8 cellular contexts compared by ENCODE assay signal in genomic region chr1:222815367-222815765, GRCh38. TPM values are rescaled to one million over a fixed set of nuclear protein-coding genes. Genes with fewer than 3 reads are reported as not detected.
DNase-seq lines count a peak whose midpoint lies in the region; ATAC-seq and TF ChIP-seq lines count a peak whose summit lies in the region.

No MANE protein-coding gene starts in this region.

- peaks cover 5% of the 10 kb centered on the region for H4K20me1 ChIP-seq in SK-N-SH (ENCODE audit: insufficient read depth)

- peak; percentile 18 for DNase-seq in activated CD4-positive, CD25-positive, alpha-beta regulatory T cell treated with anti-CD3 and anti-CD28 coated beads, Interleukin-2, amount 50 U/mL, for 16 hours (ENCODE audit: low read depth, low spot score)
- DNase-seq in activated CD4-positive, CD25-positive, alpha-beta regulatory T cell treated with anti-CD3 and anti-CD28 coated beads, Interleukin-2, amount 50 U/mL, for 72 hours = no peak
- peak; percentile 69 for DNase-seq in SK-N-SH
- DNase-seq in cerebellar cortex (ENCODE audit: low spot score) = peak; percentile 51
- DNase-seq in lower lobe of right lung = no peak
- DNase-seq in stimulated activated CD8-positive, alpha-beta memory T cell treated with anti-CD3 and anti-CD28 coated beads, Interleukin-15, amount 100 ng/mL, for 4 hours (ENCODE audit: low read depth in 2 of 2) = peak; percentile 38 to 44
- no peak for DNase-seq in NCI-H1105 (lab: John Stamatoyannopoulos, UW)

- H3K27ac ChIP-seq in SK-N-SH (ENCODE audit: low read depth in 2 of 2, low read length in 1 of 2) (peak overlapping the region; percentile 92 to 97), lower lobe of right lung (peak overlapping the region; percentile 88)

- POLR2A ChIA-PET in SK-N-SH (lab: Yijun Ruan, JAX) = no interaction called here

- H3K9me2 ChIP-seq in SK-N-SH = no peaks in the 10 kb centered on the region

- H3K4me2 ChIP-seq in SK-N-SH = peak overlapping the region; percentile 81

- no peak for TF ChIP-seq EP300 in SK-N-SH (IDR thresholded peaks at IDR 0.05; ENCODE audit: borderline replicate concordance in 1 of 2, low read depth in 1 of 2, low read length in 1 of 2)

- H3K36me3 ChIP-seq in SK-N-SH (replicated peaks in 1 of 2; ENCODE audit: control insufficient read depth in 1 of 2, insufficient read depth in 2 of 2, low read length in 1 of 2) (no peaks in the 10 kb centered on the region), lower lobe of right lung (no peaks in the 10 kb centered on the region)

- TF ChIP-seq RAD21 in SK-N-SH (IDR thresholded peaks at IDR 0.05; ENCODE audit: low read length) = peak; percentile 1; the same call in 1 of the 2 replicates

- H3F3A ChIP-seq in SK-N-SH (replicated peaks; ENCODE audit: insufficient read depth) = peaks cover 22% of the 10 kb centered on the region

- H3K27me3 ChIP-seq in SK-N-SH (ENCODE audit: insufficient read depth) (no peaks in the 10 kb centered on the region), lower lobe of right lung (ENCODE audit: low read depth) (no peaks in the 10 kb centered on the region)

- H3K9me3 ChIP-seq in SK-N-SH = no peaks in the 10 kb centered on the region
- no peaks in the 10 kb centered on the region for H3K9me3 ChIP-seq in lower lobe of right lung

- TF ChIP-seq CTCF in SK-N-SH (IDR thresholded peaks at IDR 0.05) = no peak
- no peak for TF ChIP-seq CTCF in lower lobe of right lung (IDR thresholded peaks at IDR 0.05)

- H3K79me2 ChIP-seq in SK-N-SH (ENCODE audit: insufficient read depth) = peaks cover 40% of the 10 kb centered on the region

- CTCF ChIA-PET in SK-N-SH (lab: Yijun Ruan, JAX) = interaction anchor here (0.7 to 1.1 kb wide), 2 partner anchors 21 to 266 kb away, joined by 4 to 5 read pairs; no protein-coding TSS in a partner anchor

- peak overlapping the region; percentile 85 to 100 for H3K4me3 ChIP-seq in SK-N-SH (ENCODE audit: low read depth in 2 of 2, low read length in 1 of 2)
- H3K4me3 ChIP-seq in lower lobe of right lung = peak overlapping the region; percentile 86

- intact Hi-C loops in lower lobe of right lung (cut with DNase I) = no loop called here

- H2AFZ ChIP-seq in SK-N-SH (ENCODE audit: low read depth) = peak overlapping the region; percentile 92

- ATAC-seq in lower lobe of right lung (no peak), GM19452 (IDR thresholded peaks at IDR 0.05; ENCODE audit: unreplicated experiment) (no peak)

- WGBS in SK-N-SH (ENCODE audit: low lambda C conversion rate) = 4% methylated on average over 15 of the region's 16 CpGs

- H3K4me1 ChIP-seq in SK-N-SH (ENCODE audit: control insufficient read depth in 1 of 2, insufficient read depth in 2 of 2, low read depth in 1 of 2, low read length in 1 of 2) (peaks cover 15 to 25% of the 10 kb centered on the region in 2 experiments; a peak in 2 of 4 replicates), lower lobe of right lung (peaks cover 33% of the 10 kb centered on the region)

- peak overlapping the region; percentile 86 for H3K9ac ChIP-seq in SK-N-SH

TF ChIP-seq in SK-N-SH, 30 proteins besides CTCF, POLR2A, EP300 and RAD21:
- TF ChIP-seq REST (IDR thresholded peaks at IDR 0.05; ENCODE audit: low read depth, low read length) = no peak
- TF ChIP-seq PBX3 (IDR thresholded peaks at IDR 0.05) = 0 out of 2 replicates have a peak, but pooled peaks have one; percentile 1

RNA-seq across cellular contexts. Expression of gene DISP1, which starts 0.5 kb away (rescaled TPM):
- 4.4 and 5.9 TPM in 2 replicates for polyA plus RNA-seq in SK-N-SH (2012; rRNA removed)
- 3.3 and 4.1 TPM in 2 replicates for polyA plus RNA-seq in SK-N-SH (2012; cell fraction: cytosol; rRNA removed)
- 6.4 and 11.0 TPM in 2 replicates for polyA plus RNA-seq in SK-N-SH (2012; cell fraction: nucleus; rRNA removed)
- total RNA-seq in lower lobe of right lung = 31.1 TPM

Comparison
In these comparisons a context has a peak if more than half of its experiments do, and no peak if none do; other contexts are left out.
1. DNase-seq: peak in activated CD4-positive, CD25-positive, alpha-beta regulatory T cell treated with anti-CD3 and anti-CD28 coated beads, Interleukin-2, amount 50 U/mL, for 16 hours (single experiment), SK-N-SH (single experiment), cerebellar cortex (single experiment) and stimulated activated CD8-positive, alpha-beta memory T cell treated with anti-CD3 and anti-CD28 coated beads, Interleukin-15, amount 100 ng/mL, for 4 hours (2 of 2); none in activated CD4-positive, CD25-positive, alpha-beta regulatory T cell treated with anti-CD3 and anti-CD28 coated beads, Interleukin-2, amount 50 U/mL, for 72 hours (single experiment), lower lobe of right lung (single experiment) and NCI-H1105 (single experiment).